ENCODE assay signal across 9 cellular contexts in the genomic region with DNA sequence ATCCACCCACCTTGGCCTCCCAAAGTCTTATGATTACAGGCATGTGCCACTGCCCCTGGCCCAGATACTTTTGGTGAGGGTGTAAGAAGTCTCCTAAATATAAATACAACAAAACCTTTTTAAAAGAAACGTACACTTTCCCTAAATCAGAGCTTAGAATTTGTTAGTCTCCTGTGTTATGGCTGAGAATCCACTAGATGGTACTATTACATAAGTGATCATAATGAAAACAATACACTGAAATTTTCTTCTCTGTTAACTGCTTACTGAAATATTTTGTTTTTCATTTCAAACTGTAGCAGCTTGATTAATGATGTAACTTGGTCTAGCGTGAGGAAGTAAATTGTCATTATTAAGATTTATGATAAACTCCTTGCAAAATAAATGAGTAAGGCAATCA.
DNase-seq lines count a peak whose midpoint lies in the region; ATAC-seq and TF ChIP-seq lines count a peak whose summit lies in the region.
"Had no signal": no experiment of that assay in that cellular context is flagged by ENCODE, and none has a peak within 500 bp of the region (broad histone marks: within the 10 kb centered on the region; RNA-seq: fewer than 3 reads in every experiment).

No MANE protein-coding gene starts in this region.

- H3K4me2 ChIP-seq in KMS-11, result no peak overlapping the region

- DNase-seq in EL (peak; percentile 11), brain microvascular endothelial cell (no peak), midbrain (lab: John Stamatoyannopoulos, UW) (peak; percentile 20), epidermal melanocyte (ENCODE audit: insufficient read length, low spot score) (no peak)
- no peak for DNase-seq in activated CD4-positive, alpha-beta T cell treated with anti-CD3 and anti-CD28 coated beads, Interleukin-2, amount 10 ng/mL, durations not matched to agents 24 days and 14 days
- DNase-seq in activated naive CD4-positive, alpha-beta T cell (lab: John Stamatoyannopoulos, UW), result no peak

- H3K4me3 ChIP-seq in KMS-11 (IDR thresholded peaks at IDR 0.05; ENCODE audit: insufficient read depth, low read depth, low read length), result no peak overlapping the region
- no peak overlapping the region for H3K4me3 ChIP-seq in brain microvascular endothelial cell (ENCODE audit: low read depth, low read length)
- H3K4me3 ChIP-seq: HAP-1 had no signal

- no peaks in the 10 kb centered on the region for H3K79me2 ChIP-seq in KMS-11 (ENCODE audit: insufficient read depth, low read depth)

- no peak overlapping the region for H3K27ac Mint-ChIP-seq in activated CD4-positive, alpha-beta T cell treated with anti-CD3 and anti-CD28 coated beads, Interleukin-2, amount 10 ng/mL, durations not matched to agents 24 days and 14 days

- H3K36me3 Mint-ChIP-seq in activated CD4-positive, alpha-beta T cell treated with anti-CD3 and anti-CD28 coated beads, Interleukin-2, amount 10 ng/mL, durations not matched to agents 24 days and 14 days (ENCODE audit: low read depth), result no peaks in the 10 kb centered on the region

- H3K27me3 ChIP-seq in KMS-11 (ENCODE audit: insufficient read depth, low read depth) (no peaks in the 10 kb centered on the region), brain microvascular endothelial cell (replicated peaks) (no peaks in the 10 kb centered on the region)

- H3K4me1 Mint-ChIP-seq in activated CD4-positive, alpha-beta T cell treated with anti-CD3 and anti-CD28 coated beads, Interleukin-2, amount 10 ng/mL, durations not matched to agents 24 days and 14 days, result no peaks in the 10 kb centered on the region

- H3K4me1 ChIP-seq in KMS-11 (ENCODE audit: low read depth, poor library complexity, severe bottlenecking), result no peaks in the 10 kb centered on the region
- H3K4me1 ChIP-seq: HAP-1 had no signal

- H4K20me1 ChIP-seq in KMS-11 (ENCODE audit: insufficient read depth), result no peaks in the 10 kb centered on the region

- H3K4me3 Mint-ChIP-seq in activated CD4-positive, alpha-beta T cell treated with anti-CD3 and anti-CD28 coated beads, Interleukin-2, amount 10 ng/mL, durations not matched to agents 24 days and 14 days, result no peak overlapping the region

- no peak for ATAC-seq in HG02970 (IDR thresholded peaks at IDR 0.05; ENCODE audit: low FRiP score, unreplicated experiment)

- in situ Hi-C loops in brain microvascular endothelial cell (cut with HindIII; ENCODE audit: low pct_ligation_motif_present, low sequenced_read_pairs), result no loop called here

- H3K36me3 ChIP-seq in KMS-11 (ENCODE audit: insufficient read depth), result no peaks in the 10 kb centered on the region
- H3K36me3 ChIP-seq in brain microvascular endothelial cell (replicated peaks), result no peaks in the 10 kb centered on the region
- H3K36me3 ChIP-seq: HAP-1 had no signal

- intact Hi-C loops in activated CD4-positive, alpha-beta T cell treated with anti-CD3 and anti-CD28 coated beads, Interleukin-2, amount 10 ng/mL, durations not matched to agents 24 days and 14 days (cut with micrococcal nuclease), result no loop called here

- no peak overlapping the region for H2AFZ ChIP-seq in KMS-11 (ENCODE audit: low read depth)

- peaks cover 2% of the 10 kb centered on the region for H3K27me3 Mint-ChIP-seq in activated CD4-positive, alpha-beta T cell treated with anti-CD3 and anti-CD28 coated beads, Interleukin-2, amount 10 ng/mL, durations not matched to agents 24 days and 14 days

- H3K27ac ChIP-seq in KMS-11 (no peak overlapping the region), brain microvascular endothelial cell (no peak overlapping the region)

- no peaks in the 10 kb centered on the region for H3K9me3 Mint-ChIP-seq in activated CD4-positive, alpha-beta T cell treated with anti-CD3 and anti-CD28 coated beads, Interleukin-2, amount 10 ng/mL, durations not matched to agents 24 days and 14 days

- TF ChIP-seq CTCF in KMS-11 (conservative IDR thresholded peaks at IDR 0.05; ENCODE audit: low read depth, low read length) (peak; percentile 52), brain microvascular endothelial cell (IDR thresholded peaks at IDR 0.05; ENCODE audit: low read depth, low read length, missing control alignments) (peak; percentile 19)

- H3K9ac ChIP-seq in KMS-11, result no peak overlapping the region

Comparison
In these comparisons a context has a peak if more than half of its experiments do, and no peak if none do; other contexts are left out.
1. DNase-seq: peak in EL (single experiment) and midbrain (single experiment); none in brain microvascular endothelial cell (single experiment), activated CD4-positive, alpha-beta T cell treated with anti-CD3 and anti-CD28 coated beads, Interleukin-2, amount 10 ng/mL, durations not matched to agents 24 days and 14 days (single experiment), epidermal melanocyte (single experiment) and activated naive CD4-positive, alpha-beta T cell (0 of 4).